Comparison of ENCODE assay signal across 1 cellular context in genomic region chr19:44762033-44762432, GRCh38.
TF ChIP-seq lines count a peak whose summit lies in the region.

No MANE protein-coding gene starts in this region.

TF ChIP-seq in SK-N-SH, 30 proteins besides CTCF, POLR2A, EP300 and RAD21:
- TF ChIP-seq FOXM1 (IDR thresholded peaks at IDR 0.05; ENCODE audit: low read depth) (no peak), GATA2 (CRISPR knock-in tag; IDR thresholded peaks at IDR 0.05) (no peak), TEAD4 (IDR thresholded peaks at IDR 0.05; ENCODE audit: borderline replicate concordance, insufficient read depth) (no peak), IRF3 (IDR thresholded peaks at IDR 0.05; ENCODE audit: low read depth, low read length) (no peak), PBX3 (IDR thresholded peaks at IDR 0.05) (no peak), RCOR1 (IDR thresholded peaks at IDR 0.05; ENCODE audit: low read length) (no peak), USF2 (IDR thresholded peaks at IDR 0.05; ENCODE audit: borderline replicate concordance, low read depth, low read length) (no peak), TAF1 (IDR thresholded peaks at IDR 0.05; ENCODE audit: borderline replicate concordance, low read depth, low read length) (no peak), FOSL2 (IDR thresholded peaks at IDR 0.05; ENCODE audit: borderline replicate concordance, low read depth) (no peak), SMC3 (IDR thresholded peaks at IDR 0.05; ENCODE audit: low read depth, low read length) (no peak), NRF1 (IDR thresholded peaks at IDR 0.05; ENCODE audit: low read depth, low read length) (no peak), POLR2AphosphoS5 (IDR thresholded peaks at IDR 0.05; ENCODE audit: low read depth, low read length) (no peak), ZBTB33 (IDR thresholded peaks at IDR 0.05; ENCODE audit: borderline replicate concordance, low read depth) (no peak), FOXJ3 (CRISPR knock-in tag; IDR thresholded peaks at IDR 0.05) (no peak), GABPA (IDR thresholded peaks at IDR 0.05; ENCODE audit: low read depth) (no peak), CHD2 (IDR thresholded peaks at IDR 0.05; ENCODE audit: low read length, partially characterized antibody) (no peak), YY1 (IDR thresholded peaks at IDR 0.05; ENCODE audit: low read depth) (no peak), MEF2A (IDR thresholded peaks at IDR 0.05; ENCODE audit: borderline replicate concordance, low read depth) (no peak), RFX5 (IDR thresholded peaks at IDR 0.05; ENCODE audit: low read length) (no peak), MXI1 (IDR thresholded peaks at IDR 0.05; ENCODE audit: low read depth, low read length) (no peak)
